Comparison of ENCODE assay signal across 8 cellular contexts in the genomic region with DNA sequence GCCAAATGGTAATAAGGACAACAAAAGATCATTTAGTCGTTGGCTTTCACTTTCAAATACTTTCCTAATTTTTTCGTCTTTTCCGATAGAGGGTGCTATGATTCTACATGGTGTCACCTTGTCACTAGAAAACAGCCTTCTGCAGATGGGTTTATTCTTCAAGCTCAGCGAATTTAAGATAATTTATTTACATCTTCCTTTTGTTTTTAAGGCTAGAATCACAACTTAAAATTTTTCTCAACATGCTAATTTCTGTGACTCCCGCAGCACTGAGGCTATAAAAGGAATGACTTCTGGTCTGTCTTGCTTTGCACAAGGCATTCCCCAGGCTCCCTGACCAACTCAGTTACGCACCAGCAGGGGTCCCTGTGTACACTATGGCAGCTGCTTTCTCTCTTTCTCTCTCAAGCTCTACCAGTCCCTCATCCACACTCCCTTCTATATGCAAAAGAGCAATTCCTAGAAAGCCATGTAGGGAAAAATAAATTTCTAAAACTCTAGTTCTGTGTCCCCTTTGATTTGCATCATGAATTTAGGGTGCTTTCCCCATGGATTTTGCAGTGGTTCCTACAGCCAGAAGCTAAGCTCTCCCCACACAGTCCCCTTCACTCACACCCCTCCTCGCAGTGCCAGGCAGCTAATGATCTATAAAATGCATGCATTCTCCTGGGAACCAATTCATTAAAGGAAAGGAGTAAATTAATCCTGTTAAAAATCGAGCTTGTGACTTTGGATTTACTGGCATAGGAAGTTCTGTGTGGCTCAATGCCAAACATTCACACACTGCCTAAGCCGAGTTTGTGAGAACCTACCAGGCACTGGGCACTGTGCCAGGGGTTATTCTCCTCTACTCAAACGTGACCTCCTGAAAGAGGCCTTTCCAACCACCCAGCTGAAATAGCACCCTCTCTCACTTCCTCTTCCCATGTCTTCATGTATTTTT.
A peak's percentile ranks its signal among the peaks of the same experiment; 100 is the strongest.
DNase-seq lines count a peak whose midpoint lies in the region; ATAC-seq and TF ChIP-seq lines count a peak whose summit lies in the region.

No MANE protein-coding gene starts in this region.

- H3K27ac ChIP-seq in mucosa of rectum (ENCODE audit: low read depth in 2 of 2, low read length in 2 of 2) (no peak overlapping the region), tibial nerve (no peak overlapping the region)

- peak; percentile 78 for DNase-seq in DMS 273 treated with DMSO at 0.1 percent for 48 hours (lab: John Stamatoyannopoulos, UW)
- DNase-seq in NCI-H446 (lab: John Stamatoyannopoulos, UW), result peak; percentile 72 to 76
- DNase-seq in activated CD4-positive, alpha-beta T cell treated with anti-CD3 and anti-CD28 coated beads, Interleukin-2, amount 50 U/mL, for 1 hour, result peak; percentile 21
- peak; percentile 57 to 65 for DNase-seq in erythroblast (lab: John Stamatoyannopoulos, UW)
- DNase-seq in tibial nerve (ENCODE audit: low spot score in 2 of 2), result peak; percentile 31 to 71

- TF ChIP-seq EP300 in tibial nerve (IDR thresholded peaks at IDR 0.05), result no peak

- no peak overlapping the region for H3K9ac ChIP-seq in mucosa of rectum (ENCODE audit: low read depth in 1 of 2, low read length in 2 of 2)

- peaks cover 0 to 7% of the 10 kb centered on the region in 2 donors for H3K4me1 ChIP-seq in mucosa of rectum (ENCODE audit: control insufficient read depth in 2 of 2, insufficient read depth in 2 of 2, low read length in 2 of 2)
- peaks cover 0 to 17% (median 6%) of the 10 kb centered on the region in 4 donors for H3K4me1 ChIP-seq in tibial nerve

- H3K27me3 ChIP-seq in mucosa of rectum (ENCODE audit: control insufficient read depth in 2 of 2, insufficient read depth in 2 of 2, low read length in 2 of 2) (no peaks in the 10 kb centered on the region), tibial nerve (no peaks in the 10 kb centered on the region)

- H3K4me3 ChIP-seq in mucosa of rectum (ENCODE audit: low read length in 2 of 2), result peak overlapping the region; percentile 8 to 34
- peak overlapping the region in 1 of 4 donors; percentile 11 for H3K4me3 ChIP-seq in tibial nerve

- H3K36me3 ChIP-seq in mucosa of rectum (ENCODE audit: control insufficient read depth in 2 of 2, insufficient read depth in 2 of 2, low read length in 2 of 2) (no peaks in the 10 kb centered on the region), tibial nerve (no peaks in the 10 kb centered on the region)

- TF ChIP-seq CTCF in tibial nerve (IDR thresholded peaks at IDR 0.05), result peak in 4 of 5 experiments; percentile 32 to 57 (median 44)

- ATAC-seq in GM19467 (IDR thresholded peaks at IDR 0.05; ENCODE audit: unreplicated experiment) (peak; percentile 88), HG03520 (IDR thresholded peaks at IDR 0.05; ENCODE audit: unreplicated experiment) (peak; percentile 69)

- H3K9me3 ChIP-seq in mucosa of rectum (ENCODE audit: control insufficient read depth in 2 of 2, low read length in 2 of 2) (no peaks in the 10 kb centered on the region), tibial nerve (no peaks in the 10 kb centered on the region)

- TF ChIP-seq POLR2A in erythroblast (IDR thresholded peaks at IDR 0.05; ENCODE audit: low read length), result no peak
- TF ChIP-seq POLR2A in tibial nerve (IDR thresholded peaks at IDR 0.05), result no peak

- WGBS in tibial nerve, 2 donors, result 3 to 5% methylated on average over 10 of the region's 10 CpGs

Comparison
In these comparisons a context has a peak if more than half of its experiments do, and no peak if none do; other contexts are left out.
1. DNase-seq: peak in every context shown above with its lines; median percentile 78 in DMS 273 treated with DMSO at 0.1 percent for 48 hours; 74 in NCI-H446; 61 in erythroblast; 51 in tibial nerve; 21 in activated CD4-positive, alpha-beta T cell treated with anti-CD3 and anti-CD28 coated beads, Interleukin-2, amount 50 U/mL, for 1 hour.